16 cellular contexts compared by ENCODE assay signal in the genomic region with DNA sequence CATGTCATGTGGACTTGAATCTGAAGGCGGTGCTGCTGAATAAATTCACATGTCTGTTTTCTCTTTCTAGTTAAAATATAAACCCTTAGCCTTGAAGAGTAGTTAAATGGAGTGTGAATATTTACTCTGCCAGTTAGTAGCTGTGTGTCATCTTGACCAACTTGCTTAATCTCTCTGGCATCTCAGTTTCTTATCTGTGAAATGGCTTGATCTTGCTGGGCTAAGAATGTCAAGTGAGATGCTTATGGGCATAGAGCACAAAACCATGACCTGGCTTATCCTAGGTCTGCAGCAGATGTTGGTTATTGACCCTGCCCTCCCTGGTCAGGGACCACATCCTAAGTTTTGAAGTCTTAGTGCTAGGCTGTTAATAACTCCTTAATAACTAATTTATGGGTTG.
"Had no signal": no experiment of that assay in that cellular context is flagged by ENCODE, and none has a peak within 500 bp of the region (broad histone marks: within the 10 kb centered on the region; RNA-seq: fewer than 3 reads in every experiment).

No MANE protein-coding gene starts in this region.

- H3K9ac ChIP-seq: neural progenitor cell, parathyroid adenoma had no signal

- H3K4me3 Mint-ChIP-seq: activated CD4-positive, alpha-beta T cell treated with anti-CD3 and anti-CD28 coated beads, Interleukin-2, amount 10 ng/mL, durations not matched to agents 7 days and 5 days; neural progenitor cell; T-helper 17 cell had no signal

- H3K27me3 ChIP-seq: adrenal gland, colonic mucosa, heart left ventricle, neural progenitor cell had no signal

- H3K36me3 ChIP-seq: adrenal gland, colonic mucosa, left ventricle myocardium inferior, neural progenitor cell had no signal

- H3K4me2 ChIP-seq: neural progenitor cell had no signal

- DNase-seq: activated CD4-positive, alpha-beta T cell treated with anti-CD3 and anti-CD28 coated beads, Interleukin-2, amount 10 ng/mL, durations not matched to agents 7 days and 5 days; activated CD4-positive, CD25-positive, alpha-beta regulatory T cell; activated gamma-delta T cell treated with Interleukin-2 at 50 U/mL for 16 hours; activated T-cell treated with anti-CD3 and anti-CD28 coated beads, Interleukin-2, amount 50 U/mL, for 1 hour; adrenal gland; colonic mucosa; effector CD4-positive, alpha-beta T cell; foreskin melanocyte; heart left ventricle; left ventricle myocardium inferior; retina; stimulated activated CD4-positive, alpha-beta T cell treated with anti-CD3 and anti-CD28 coated beads, Interleukin-4, amount 100 ng/mL, for 4 hours; T-helper 17 cell had no signal

- ATAC-seq: heart left ventricle, T-helper 17 cell had no signal

- H3K9me3 ChIP-seq: adrenal gland, colonic mucosa had no signal

- H3K79me2 ChIP-seq: parathyroid adenoma had no signal

- H2AFZ ChIP-seq: neural progenitor cell, parathyroid adenoma had no signal

- H3K27me3 Mint-ChIP-seq: activated CD4-positive, alpha-beta T cell treated with anti-CD3 and anti-CD28 coated beads, Interleukin-2, amount 10 ng/mL, durations not matched to agents 7 days and 5 days; memory B cell; T-helper 17 cell had no signal

- H3K4me1 ChIP-seq: colonic mucosa, left ventricle myocardium inferior, neural progenitor cell, parathyroid adenoma had no signal

- H3K4me3 ChIP-seq: adrenal gland, colonic mucosa, heart left ventricle, left ventricle myocardium inferior, neural progenitor cell had no signal

- H3K27ac ChIP-seq: adrenal gland, colonic mucosa, heart left ventricle, left ventricle myocardium inferior, neural progenitor cell, parathyroid adenoma had no signal

- H3K27ac Mint-ChIP-seq: memory B cell, neural progenitor cell, T-helper 17 cell had no signal
